In genomic region chr18:1976484-1976883, GRCh38 we compare ENCODE assay signal across 23 cellular contexts.
DNase-seq lines count a peak whose midpoint lies in the region; ATAC-seq lines count a peak whose summit lies in the region.
"Had no signal": no experiment of that assay in that cellular context is flagged by ENCODE, and none has a peak within 500 bp of the region (broad histone marks: within the 10 kb centered on the region; RNA-seq: fewer than 3 reads in every experiment).

No MANE protein-coding gene starts in this region.

- H3K36me3 ChIP-seq in mesendoderm (ENCODE audit: control insufficient read depth, insufficient read depth, low read length) = no peaks in the 10 kb centered on the region
- H3K36me3 ChIP-seq: BE2C, BLaER1 had no signal

- H3K27ac ChIP-seq in mesendoderm (ENCODE audit: low read depth, low read length) = peak overlapping the region; percentile 37
- H3K27ac ChIP-seq: BLaER1 had no signal

- no peak overlapping the region for H2BK5ac ChIP-seq in mesendoderm (ENCODE audit: low read length)

- no peak overlapping the region for H3K56ac ChIP-seq in mesendoderm (ENCODE audit: low read length)

- no peak overlapping the region for H4K5ac ChIP-seq in mesendoderm (ENCODE audit: low read length)

- no peaks in the 10 kb centered on the region for H3K79me2 ChIP-seq in mesendoderm (ENCODE audit: control insufficient read depth, insufficient read depth, low read length)

- H3K4me2 ChIP-seq in mesendoderm (ENCODE audit: low read length) = no peak overlapping the region
- H3K4me2 ChIP-seq: BLaER1 had no signal

- H2BK15ac ChIP-seq in mesendoderm (replicated peaks; ENCODE audit: low read depth) = no peak overlapping the region

- DNase-seq in Right ventricle myocardium inferior (ENCODE audit: missing footprints) (no peak), left ventricle myocardium superior (no peak), NCI-H226 (peak; percentile 55), mesendoderm (no peak), kidney glomerular epithelial cell (lab: John Stamatoyannopoulos, UW) (no peak)
- DNase-seq: 8988T; ACHN; BE2C; C1 segment of cervical spinal cord; CD4-positive, alpha-beta memory T cell; CD4-positive, CD25-positive, alpha-beta regulatory T cell; CD8-positive, alpha-beta memory T cell; COR-L47; DMS 273 treated with DMSO at 0.1 percent for 48 hours; DMS153; DMS53; DMS79; DND-41; EL; GF-D8 had no signal

- no peak overlapping the region for H3K18ac ChIP-seq in mesendoderm (ENCODE audit: low read length)

- ATAC-seq in Right ventricle myocardium inferior (peak; percentile 37), left ventricle myocardium superior (no peak), GM19351 (IDR thresholded peaks at IDR 0.05; ENCODE audit: unreplicated experiment) (no peak), GM18502 (IDR thresholded peaks at IDR 0.05; ENCODE audit: poor library complexity, unreplicated experiment) (no peak)

- H3K4me3 ChIP-seq in mesendoderm (ENCODE audit: low read length) = no peak overlapping the region
- H3K4me3 ChIP-seq: BLaER1 had no signal

- no peaks in the 10 kb centered on the region for H3K79me1 ChIP-seq in mesendoderm (ENCODE audit: low read length)

- H3K27me3 ChIP-seq in mesendoderm (ENCODE audit: insufficient read depth, low read length, poor library complexity) = no peaks in the 10 kb centered on the region
- H3K27me3 ChIP-seq: BE2C, BLaER1 had no signal

- WGBS in mesendoderm (ENCODE audit: extremely low coverage, insufficient coverage, low lambda C conversion rate) = no CpG with 5 or more reads among the region's 6 CpGs

- peaks cover 2% of the 10 kb centered on the region for H3K4me1 ChIP-seq in mesendoderm (ENCODE audit: control insufficient read depth, low read depth, low read length)
- H3K4me1 ChIP-seq: BE2C had no signal

- H3K23ac ChIP-seq in mesendoderm (ENCODE audit: low read length) = no peak overlapping the region

- H3K4ac ChIP-seq in mesendoderm (ENCODE audit: low read depth, low read length) = no peak overlapping the region

- H2AK5ac ChIP-seq in mesendoderm (ENCODE audit: low read length) = no peak overlapping the region

- H4K8ac ChIP-seq in mesendoderm (ENCODE audit: low read depth, low read length) = no peak overlapping the region

- H2BK120ac ChIP-seq in mesendoderm (ENCODE audit: low read depth, low read length) = no peak overlapping the region

- H3K9ac ChIP-seq in mesendoderm (ENCODE audit: low read length) = no peak overlapping the region
- H3K9ac ChIP-seq: BLaER1 had no signal

- intact Hi-C loops in Right ventricle myocardium inferior (cut with DNase I) (no loop called here), left ventricle myocardium superior (cut with micrococcal nuclease) (no loop called here)
